In the genomic region with DNA sequence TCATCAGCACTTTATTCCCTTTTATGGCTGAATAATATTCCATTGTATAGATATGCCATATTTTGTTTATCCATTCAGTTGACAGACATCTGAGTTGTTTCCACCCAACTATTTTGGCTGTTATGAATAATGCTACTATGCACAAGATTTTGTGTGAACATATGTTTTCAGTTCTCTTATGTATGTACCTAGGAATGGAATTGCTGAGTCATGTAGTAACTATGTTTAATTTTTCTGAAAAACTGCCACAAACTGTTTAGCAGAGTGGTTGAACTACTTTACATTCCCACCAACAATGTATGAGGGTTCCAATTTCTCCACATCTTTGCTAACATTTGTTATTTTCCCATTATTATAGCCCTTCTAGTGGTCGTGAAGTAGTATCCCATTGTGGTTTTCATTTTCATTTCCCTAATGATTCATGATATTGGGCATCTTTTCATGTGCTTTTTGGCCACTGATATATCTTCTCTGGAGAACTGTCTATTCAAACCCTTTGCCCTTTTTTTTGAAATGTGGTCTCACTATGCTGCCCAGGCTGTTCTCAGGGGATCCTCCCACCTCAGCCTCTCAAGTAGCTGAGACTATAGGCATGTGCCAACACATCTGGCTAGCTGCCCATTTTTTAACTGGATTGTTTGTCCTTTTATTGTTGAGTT, we compare ENCODE assay signal across 8 cellular contexts. TPM values are rescaled to one million over a fixed set of nuclear protein-coding genes. Genes with fewer than 3 reads are reported as not detected.
DNase-seq lines count a peak whose midpoint lies in the region; ATAC-seq and TF ChIP-seq lines count a peak whose summit lies in the region.

No MANE protein-coding gene starts in this region.

- intact Hi-C loops in prostate gland (cut with DNase I), result no loop called here

- H2BK120ac ChIP-seq in mesendoderm (ENCODE audit: low read depth, low read length), result no peak overlapping the region

- peaks cover 9% of the 10 kb centered on the region for H3K36me3 Mint-ChIP-seq in CD4-positive, CD25-positive, alpha-beta regulatory T cell

- H3K56ac ChIP-seq in mesendoderm (ENCODE audit: low read length), result no peak overlapping the region

- no peak overlapping the region for H2BK15ac ChIP-seq in mesendoderm (replicated peaks; ENCODE audit: low read depth)

- H3K27ac Mint-ChIP-seq in CD4-positive, CD25-positive, alpha-beta regulatory T cell, result peak overlapping the region; percentile 3 to 74 (median 51)

- no peaks in the 10 kb centered on the region for H3K27me3 ChIP-seq in CD4-positive, CD25-positive, alpha-beta regulatory T cell (ENCODE audit: control insufficient read depth, insufficient read depth, low read length)
- H3K27me3 ChIP-seq in prostate gland (replicated peaks; ENCODE audit: insufficient read depth) (no peaks in the 10 kb centered on the region), mesendoderm (ENCODE audit: insufficient read depth, low read length, poor library complexity) (no peaks in the 10 kb centered on the region)

- no peaks in the 10 kb centered on the region for H3K9me3 ChIP-seq in CD4-positive, CD25-positive, alpha-beta regulatory T cell (ENCODE audit: control insufficient read depth in 2 of 2, low read length in 2 of 2)
- H3K9me3 ChIP-seq in prostate gland, result no peaks in the 10 kb centered on the region

- H3K4me1 ChIP-seq in CD4-positive, CD25-positive, alpha-beta regulatory T cell (ENCODE audit: control insufficient read depth, insufficient read depth, low read length, poor library complexity, severe bottlenecking), result peaks cover 7% of the 10 kb centered on the region
- H3K4me1 ChIP-seq in prostate gland (replicated peaks), result no peaks in the 10 kb centered on the region
- H3K4me1 ChIP-seq in mesendoderm (ENCODE audit: control insufficient read depth, low read depth, low read length), result no peaks in the 10 kb centered on the region

- no peak overlapping the region for H2AK5ac ChIP-seq in mesendoderm (ENCODE audit: low read length)

- H3K18ac ChIP-seq in mesendoderm (ENCODE audit: low read length), result no peak overlapping the region

- peak in 1 of 3 donors; percentile 34 for DNase-seq in CD4-positive, CD25-positive, alpha-beta regulatory T cell
- DNase-seq in GM20000 (ENCODE audit: low spot score) (peak; percentile 34), HS-27A (ENCODE audit: low read depth) (peak; percentile 35), choroid plexus epithelial cell (ENCODE audit: low read depth) (peak; percentile 85), midbrain (lab: John Stamatoyannopoulos, UW) (no peak), prostate gland (ENCODE audit: low spot score) (no peak), mesendoderm (no peak)
- no peak for DNase-seq in activated CD8-positive, alpha-beta memory T cell treated with anti-CD3 and anti-CD28 coated beads for 24 hours

- no peak overlapping the region for H3K9ac ChIP-seq in mesendoderm (ENCODE audit: low read length)

- no peak overlapping the region for H2BK5ac ChIP-seq in mesendoderm (ENCODE audit: low read length)

- TF ChIP-seq CTCF in GM20000 (IDR thresholded peaks at IDR 0.05; ENCODE audit: extremely low read depth, missing control alignments) (no peak), choroid plexus epithelial cell (conservative IDR thresholded peaks at IDR 0.05; ENCODE audit: low read depth, low read length) (no peak), prostate gland (IDR thresholded peaks at IDR 0.05) (no peak)

- H3K4me2 ChIP-seq in mesendoderm (ENCODE audit: low read length), result no peak overlapping the region

- H3K4me3 ChIP-seq in CD4-positive, CD25-positive, alpha-beta regulatory T cell (ENCODE audit: low read depth, low read length), result no peak overlapping the region
- H3K4me3 ChIP-seq in choroid plexus epithelial cell (ENCODE audit: low read depth, low read length), result no peak overlapping the region
- H3K4me3 ChIP-seq in prostate gland, result no peak overlapping the region
- no peak overlapping the region for H3K4me3 ChIP-seq in mesendoderm (ENCODE audit: low read length)

- H4K5ac ChIP-seq in mesendoderm (ENCODE audit: low read length), result no peak overlapping the region

- peaks cover 19 to 57% (median 36%) of the 10 kb centered on the region in 4 donors for H3K4me1 Mint-ChIP-seq in CD4-positive, CD25-positive, alpha-beta regulatory T cell

- no peak overlapping the region for H3K27ac ChIP-seq in CD4-positive, CD25-positive, alpha-beta regulatory T cell (ENCODE audit: insufficient read depth, low read length, poor library complexity, severe bottlenecking)
- H3K27ac ChIP-seq in prostate gland, result no peak overlapping the region
- H3K27ac ChIP-seq in mesendoderm (ENCODE audit: low read depth, low read length), result no peak overlapping the region

- H3K27me3 Mint-ChIP-seq in CD4-positive, CD25-positive, alpha-beta regulatory T cell, result no peaks in the 10 kb centered on the region

- H3K4ac ChIP-seq in mesendoderm (ENCODE audit: low read depth, low read length), result no peak overlapping the region

- H3K9me3 Mint-ChIP-seq in CD4-positive, CD25-positive, alpha-beta regulatory T cell, result no peaks in the 10 kb centered on the region

- no peak for TF ChIP-seq POLR2A in prostate gland (IDR thresholded peaks at IDR 0.05)

- H3K23ac ChIP-seq in mesendoderm (ENCODE audit: low read length), result no peak overlapping the region

- ATAC-seq in CD4-positive, CD25-positive, alpha-beta regulatory T cell (ENCODE audit: low read depth in 2 of 2), result no peak

- H3K79me2 ChIP-seq in mesendoderm (ENCODE audit: control insufficient read depth, insufficient read depth, low read length), result peaks cover 13% of the 10 kb centered on the region

- H3K4me3 Mint-ChIP-seq in CD4-positive, CD25-positive, alpha-beta regulatory T cell, result no peak overlapping the region

- 67% methylated on average over 1 of the region's 1 CpG for WGBS in prostate gland
- WGBS in mesendoderm (ENCODE audit: extremely low coverage, insufficient coverage, low lambda C conversion rate), result no CpG with 5 or more reads among the region's 1 CpG

- no peak overlapping the region for H4K8ac ChIP-seq in mesendoderm (ENCODE audit: low read depth, low read length)

- no peaks in the 10 kb centered on the region for H3K36me3 ChIP-seq in CD4-positive, CD25-positive, alpha-beta regulatory T cell (ENCODE audit: control insufficient read depth, insufficient read depth, low read length)
- H3K36me3 ChIP-seq in prostate gland (no peaks in the 10 kb centered on the region), mesendoderm (ENCODE audit: control insufficient read depth, insufficient read depth, low read length) (no peaks in the 10 kb centered on the region)

- peaks cover 7% of the 10 kb centered on the region for H3K79me1 ChIP-seq in mesendoderm (ENCODE audit: low read length)

RNA-seq across cellular contexts. Expression of gene SMURF2, which starts 26.3 kb away (rescaled TPM):
- 18.7 TPM for total RNA-seq in CD4-positive, CD25-positive, alpha-beta regulatory T cell
- polyA plus RNA-seq in CD4-positive, CD25-positive, alpha-beta regulatory T cell, result 1 to 10 TPM; 4.0 to 4.9 (median 4.4) TPM
- 10 to 100 TPM; 21.5 to 29.1 TPM for total RNA-seq in prostate gland
- polyA plus RNA-seq in mesendoderm (2013, experiment 1 of 2), result 23.1 TPM
- polyA plus RNA-seq in mesendoderm (2013, experiment 2 of 2), result 23.3 TPM

Comparison
In these comparisons a context has a peak if more than half of its experiments do, and no peak if none do; other contexts are left out.
1. DNase-seq: peak in GM20000 (single experiment), HS-27A (single experiment) and choroid plexus epithelial cell (single experiment); none in midbrain (single experiment), prostate gland (single experiment), activated CD8-positive, alpha-beta memory T cell treated with anti-CD3 and anti-CD28 coated beads for 24 hours (single experiment) and mesendoderm (single experiment).